ENCODE assay signal across 15 cellular contexts in the genomic region with DNA sequence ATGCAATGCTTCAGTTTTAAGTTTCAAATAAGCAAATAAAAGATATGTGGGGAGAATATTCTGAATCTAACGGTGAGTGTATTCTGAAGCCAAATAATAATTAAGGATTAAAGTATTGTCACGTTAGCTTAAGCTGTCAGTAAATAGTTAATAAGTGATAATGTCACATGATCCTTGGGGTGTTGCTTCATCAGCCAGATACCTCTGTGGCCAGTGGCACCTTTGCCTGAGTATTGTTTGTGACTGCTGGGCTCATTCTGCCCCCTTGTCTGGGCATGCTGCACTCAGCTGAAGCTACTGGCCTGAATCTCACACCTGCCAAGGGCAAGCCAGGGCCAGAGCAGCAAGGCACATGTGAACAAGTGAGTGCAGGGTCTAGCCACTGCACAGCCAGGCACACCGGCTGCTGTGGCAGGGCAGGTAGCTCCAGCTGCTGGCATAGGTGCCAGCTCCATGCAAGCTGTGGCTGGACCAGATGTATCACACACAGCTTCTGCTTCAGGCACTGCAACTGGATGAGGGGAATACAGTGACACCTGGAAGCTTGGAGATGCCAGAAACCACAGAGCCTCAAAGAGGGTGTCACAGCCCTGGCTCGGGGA.
DNase-seq lines count a peak whose midpoint lies in the region; ATAC-seq and TF ChIP-seq lines count a peak whose summit lies in the region.
"Had no signal": no experiment of that assay in that cellular context is flagged by ENCODE, and none has a peak within 500 bp of the region (broad histone marks: within the 10 kb centered on the region; RNA-seq: fewer than 3 reads in every experiment).

No MANE protein-coding gene starts in this region.

- H3K4me1 ChIP-seq in foreskin keratinocyte (no peaks in the 10 kb centered on the region), spleen (no peaks in the 10 kb centered on the region), heart left ventricle (no peaks in the 10 kb centered on the region)

- ATAC-seq in foreskin keratinocyte (peak; percentile 33), GM21528 (IDR thresholded peaks at IDR 0.05; ENCODE audit: low FRiP score, unreplicated experiment) (no peak), heart left ventricle (no peak)
- ATAC-seq: HCT116 had no signal

- no peaks in the 10 kb centered on the region for H3K36me3 Mint-ChIP-seq in chondrocyte (ENCODE audit: low read depth)

- no peaks in the 10 kb centered on the region for H3K27me3 Mint-ChIP-seq in chondrocyte (ENCODE audit: low read depth)
- H3K27me3 Mint-ChIP-seq: B cell; CD4-positive, alpha-beta T cell had no signal

- no peak overlapping the region for H3K4me3 ChIP-seq in spleen
- H3K4me3 ChIP-seq in heart left ventricle: no peak overlapping the region

- H3K27me3 ChIP-seq in foreskin keratinocyte: no peaks in the 10 kb centered on the region
- H3K27me3 ChIP-seq in spleen (replicated peaks in 1 of 7): no peaks in the 10 kb centered on the region
- H3K27me3 ChIP-seq in heart left ventricle: no peaks in the 10 kb centered on the region

- H3K4me3 Mint-ChIP-seq in chondrocyte (ENCODE audit: unreplicated experiment): no peak overlapping the region
- H3K4me3 Mint-ChIP-seq: B cell; CD4-positive, alpha-beta T cell had no signal

- no peak overlapping the region for H3K27ac Mint-ChIP-seq in chondrocyte (ENCODE audit: unreplicated experiment)
- H3K27ac Mint-ChIP-seq: B cell; CD4-positive, alpha-beta T cell had no signal

- H3K9me3 ChIP-seq in spleen (peaks cover 0 to 15% (median 0%) of the 10 kb centered on the region in 8 donors), heart left ventricle (no peaks in the 10 kb centered on the region)

- TF ChIP-seq CTCF in RWPE1 (conservative IDR thresholded peaks at IDR 0.05; ENCODE audit: low read depth) (no peak), chondrocyte (IDR thresholded peaks at IDR 0.05) (no peak), foreskin keratinocyte (conservative IDR thresholded peaks at IDR 0.05) (no peak), spleen (IDR thresholded peaks at IDR 0.05 in 8 of 11, conservative IDR thresholded peaks at IDR 0.05 in 3 of 11) (no peak), heart left ventricle (IDR thresholded peaks at IDR 0.05) (no peak)

- 66 to 91% (median 82%) methylated on average over 2 to 4 of the region's 4 CpGs for WGBS in spleen, 5 donors
- WGBS in heart left ventricle, 4 donors: 86 to 89% (median 87%) methylated on average over 4 of the region's 4 CpGs

- no peak for TF ChIP-seq POLR2A in spleen (IDR thresholded peaks at IDR 0.05)
- no peak for TF ChIP-seq POLR2A in heart left ventricle (IDR thresholded peaks at IDR 0.05)

- CTCF ChIA-PET in RWPE1 (lab: Yijun Ruan, JAX): no interaction called here

- POLR2A ChIA-PET in RWPE1 (lab: Yijun Ruan, JAX; ENCODE audit: low non-redundant PET): no interaction called here

- H3K27ac ChIP-seq in RWPE1 (peak overlapping the region; percentile 20; the same call in 1 of the 2 replicates), foreskin keratinocyte (no peak overlapping the region), spleen (no peak overlapping the region), heart left ventricle (no peak overlapping the region)
- H3K27ac ChIP-seq: HL-60 had no signal

- H3K4me1 Mint-ChIP-seq in chondrocyte (ENCODE audit: low read depth): peaks cover 9% of the 10 kb centered on the region
- H3K4me1 Mint-ChIP-seq: B cell had no signal

- H3K36me3 ChIP-seq in spleen: no peaks in the 10 kb centered on the region
- H3K36me3 ChIP-seq in heart left ventricle: no peaks in the 10 kb centered on the region

- intact Hi-C loops in spleen (cut with DNase I; ENCODE audit: low total_unique reads) (no loop called here), heart left ventricle (cut with DNase I) (no loop called here)

- no peaks in the 10 kb centered on the region for H3K9me3 Mint-ChIP-seq in chondrocyte (ENCODE audit: low read depth)

- no peak for DNase-seq in RWPE1 (ENCODE audit: low spot score)
- peak; percentile 47 for DNase-seq in chondrocyte (ENCODE audit: low spot score)
- DNase-seq in foreskin keratinocyte: peak; percentile 15 to 43
- peak; percentile 47 for DNase-seq in spleen
- DNase-seq in NAMALWA (ENCODE audit: low spot score): no peak
- DNase-seq in cortex of kidney (lab: John Stamatoyannopoulos, UW): no peak
- DNase-seq in heart left ventricle: no peak
- DNase-seq: C1 segment of cervical spinal cord; CD4-positive, alpha-beta T cell; DMS79 treated with DMSO at 0.1 percent for 48 hours; EL had no signal

Comparison
In these comparisons a context has a peak if more than half of its experiments do, and no peak if none do; other contexts are left out.
1. DNase-seq: peak in chondrocyte (single experiment), foreskin keratinocyte (2 of 2) and spleen (single experiment); none in RWPE1 (single experiment), NAMALWA (single experiment), cortex of kidney (single experiment) and heart left ventricle (0 of 5).